Comparison of ENCODE assay signal across 6 cellular contexts in the genomic region with DNA sequence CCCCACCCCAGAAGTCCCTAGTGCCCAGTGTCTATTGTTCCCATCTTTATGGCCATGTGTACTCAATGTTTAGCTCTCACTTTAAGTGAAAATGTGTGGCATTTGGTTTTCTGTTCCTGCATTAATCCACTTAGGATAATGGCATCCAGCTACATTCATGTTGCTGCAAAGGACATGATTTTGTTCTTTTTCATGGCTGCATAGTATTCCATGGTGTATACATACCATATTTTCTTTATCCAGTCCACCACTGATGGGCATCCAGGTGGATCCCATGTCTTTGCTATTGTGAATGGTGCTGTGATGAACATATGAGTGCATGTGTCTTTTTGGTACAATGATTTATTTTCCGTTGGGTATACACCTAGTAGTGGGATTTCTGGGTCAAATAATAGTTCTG. TPM values are rescaled to one million over a fixed set of nuclear protein-coding genes. Genes with fewer than 3 reads are reported as not detected.
DNase-seq lines count a peak whose midpoint lies in the region; ATAC-seq, FAIRE-seq and TF ChIP-seq lines count a peak whose summit lies in the region.
"Not testable (repeated sequence)": the region's sequence is repeated elsewhere in the genome, so short reads cannot be mapped to it uniquely, and the experiment has no call there.

No MANE protein-coding gene starts in this region.

- H3K9me3 Mint-ChIP-seq in WTC11: peaks cover 34% of the 10 kb centered on the region

- not testable (repeated sequence) for H2BK15ac ChIP-seq in H1 (ENCODE audit: low read length)

- not testable (repeated sequence) for H2BK5ac ChIP-seq in H1 (ENCODE audit: low read depth, low read length)

- DNase-seq in WTC11 (ENCODE audit: low spot score); K562 (ENCODE audit: extremely low read depth in 1 of 4, low spot score in 3 of 4); H1 (ENCODE audit: low read depth in 1 of 2, low spot score in 2 of 2); urothelium cell line (ENCODE audit: low spot score): not testable (repeated sequence)

- not testable (repeated sequence) for H3K18ac ChIP-seq in H1 (ENCODE audit: extremely low read depth, low read length)

- CTCF ChIA-PET in HEK293 (lab: Yijun Ruan, JAX); WTC11 (lab: Charles Lee); K562 (lab: Yijun Ruan, JAX; ENCODE audit: low intra/inter-chr PET ratio); H1 (lab: Charles Lee; ENCODE audit: partially characterized antibody): not testable (repeated sequence)

- not testable (repeated sequence) for H3K79me2 ChIP-seq in K562 (ENCODE audit: control insufficient read depth, insufficient read depth, low read length); H1 (ENCODE audit: control insufficient read depth in 1 of 2, insufficient read depth in 2 of 2, low read length in 2 of 2)

- not testable (repeated sequence) for H4K8ac ChIP-seq in H1 (ENCODE audit: extremely low read depth, insufficient read depth, low read length)

- not testable (repeated sequence) for H2BK20ac ChIP-seq in H1 (ENCODE audit: low read length)

- H2AFZ ChIP-seq in K562 (ENCODE audit: low read depth, low read length); H1 (ENCODE audit: low read length): not testable (repeated sequence)

- H3K9me1 ChIP-seq in K562 (ENCODE audit: control insufficient read depth, insufficient read depth, low read length): not testable (repeated sequence)

- H4K91ac ChIP-seq in H1 (replicated peaks; ENCODE audit: insufficient read length, low read length): not testable (repeated sequence)

- in situ Hi-C loops in K562 (cut with MboI): not testable (repeated sequence)

- not testable (repeated sequence) for H3K27ac Mint-ChIP-seq in WTC11

- not testable (repeated sequence) for TF ChIP-seq RAD21 in K562 (CRISPR knock-in tag; conservative IDR thresholded peaks at IDR 0.05 in 1 of 2, IDR thresholded peaks at IDR 0.05 in 1 of 2); H1 (IDR thresholded peaks at IDR 0.05 in 1 of 2, conservative IDR thresholded peaks at IDR 0.05 in 1 of 2; ENCODE audit: low read depth in 2 of 2, low read length in 2 of 2)

- H4K20me1 ChIP-seq in K562 (replicated peaks; ENCODE audit: control insufficient read depth, insufficient read depth, low read length); H1 (replicated peaks in 1 of 2; ENCODE audit: control insufficient read depth in 1 of 2, insufficient read depth in 2 of 2, low read length in 2 of 2): not testable (repeated sequence)

- H3K9me3 ChIP-seq in HEK293 (ENCODE audit: control insufficient read depth, insufficient read depth, low read depth, low read length); K562 (replicated peaks; ENCODE audit: control insufficient read depth, insufficient read depth, low read depth, low read length); H1 (ENCODE audit: insufficient read depth in 2 of 2, low read depth in 1 of 2, low read length in 1 of 2): not testable (repeated sequence)

- H3K36me3 Mint-ChIP-seq in WTC11: not testable (repeated sequence)

- H3K4ac ChIP-seq in H1 (replicated peaks; ENCODE audit: insufficient read length, low read depth, low read length): not testable (repeated sequence)

- H3K4me1 ChIP-seq in HEK293 (ENCODE audit: control insufficient read depth, insufficient read depth, low read length); K562 (replicated peaks in 1 of 2; ENCODE audit: control insufficient read depth in 2 of 2, insufficient read depth in 2 of 2, low read length in 2 of 2); H1 (replicated peaks in 1 of 4; ENCODE audit: control insufficient read depth in 3 of 4, insufficient read depth in 4 of 4, low read length in 3 of 4): not testable (repeated sequence)

- not testable (repeated sequence) for H3K27ac ChIP-seq in HEK293 (ENCODE audit: extremely low read depth, low read depth, low read length); K562 (ENCODE audit: extremely low read depth, low read depth, low read length); H1 (ENCODE audit: low read depth, low read length)

- POLR2A ChIA-PET in HEK293 (lab: Yijun Ruan, JAX); WTC11 (lab: Charles Lee); K562 (lab: Yijun Ruan, JAX); H1 (lab: Charles Lee; ENCODE audit: partially characterized antibody): not testable (repeated sequence)

- TF ChIP-seq CTCF in HEK293 (tag by site-specific recombination; IDR thresholded peaks at IDR 0.05); WTC11 (IDR thresholded peaks at IDR 0.05); K562 (IDR thresholded peaks at IDR 0.05 in 2 of 3, conservative IDR thresholded peaks at IDR 0.05 in 1 of 3; ENCODE audit: insufficient read depth in 2 of 3, low read depth in 1 of 3, low read length in 3 of 3); H1 (IDR thresholded peaks at IDR 0.05; ENCODE audit: control extremely low read depth in 1 of 3, insufficient read depth in 1 of 3, low read depth in 1 of 3, low read length in 3 of 3): not testable (repeated sequence)

- not testable (repeated sequence) for H3K4me3 ChIP-seq in HEK293 (ENCODE audit: low read depth, low read length); K562; H1 (ENCODE audit: extremely low read depth in 1 of 4, insufficient read depth in 2 of 4, low read depth in 3 of 4, low read length in 4 of 4)

- not testable (repeated sequence) for H3K14ac ChIP-seq in H1 (ENCODE audit: insufficient read length)

- not testable (repeated sequence) for H3K79me1 ChIP-seq in H1 (ENCODE audit: low read depth, low read length)

- H3K27me3 ChIP-seq in K562 (ENCODE audit: control insufficient read depth in 2 of 2, insufficient read depth in 2 of 2, low read length in 2 of 2); H1 (replicated peaks in 1 of 4; ENCODE audit: control insufficient read depth in 3 of 4, extremely low read depth in 1 of 4, insufficient read depth in 3 of 4, low read length in 3 of 4): not testable (repeated sequence)

- not testable (repeated sequence) for H3K4me3 Mint-ChIP-seq in WTC11

- not testable (repeated sequence) for H4K5ac ChIP-seq in H1 (ENCODE audit: insufficient read length, low read depth, low read length)

- not testable (repeated sequence) for H2BK120ac ChIP-seq in H1 (replicated peaks; ENCODE audit: low read depth, low read length)

- WGBS in K562 (ENCODE audit: insufficient coverage, low coverage, missing lambda C conversion rate): 75% methylated on average over 1 of the region's 1 CpG
- WGBS in H1 (ENCODE audit: extremely low coverage in 1 of 2, insufficient coverage in 1 of 2, insufficient read length in 1 of 2, insufficient replicate concordance in 2 of 2, low coverage in 1 of 2, low lambda C conversion rate in 2 of 2, missing lambda C conversion rate in 1 of 2), 2 experiments: 87% methylated on average over 1 of the region's 1 CpG; no CpG with 5 or more reads in 1 of the 2 experiments

- not testable (repeated sequence) for TF ChIP-seq EP300 in K562 (IDR thresholded peaks at IDR 0.05; ENCODE audit: low read length); H1 (IDR thresholded peaks at IDR 0.05; ENCODE audit: borderline replicate concordance in 1 of 2, low read depth in 2 of 2, low read length in 2 of 2)

- H3K23ac ChIP-seq in H1 (ENCODE audit: insufficient read length): not testable (repeated sequence)

- H3K27me3 Mint-ChIP-seq in WTC11 (ENCODE audit: low read depth): not testable (repeated sequence)

- not testable (repeated sequence) for H3K23me2 ChIP-seq in H1 (ENCODE audit: low read depth, low read length)

- not testable (repeated sequence) for H3K56ac ChIP-seq in H1 (replicated peaks; ENCODE audit: insufficient read length, low read depth, low read length)

- FAIRE-seq in K562 (lab: Jason Lieb, UNC); H1 (lab: Jason Lieb, UNC): not testable (repeated sequence)
- FAIRE-seq in endometrium (lab: Jason Lieb, UNC) (peak; percentile 18), urothelium cell line (lab: Jason Lieb, UNC) (peak; percentile 74)

- not testable (repeated sequence) for ATAC-seq in WTC11, K562

- not testable (repeated sequence) for BruUV-seq in K562 (replicated peaks; lab: Mats Ljungman, UMichigan)

- not testable (repeated sequence) for H2AK5ac ChIP-seq in H1 (ENCODE audit: low read depth, low read length)

- not testable (repeated sequence) for TF ChIP-seq POLR2A in K562 (conservative IDR thresholded peaks at IDR 0.05); H1 (IDR thresholded peaks at IDR 0.05; ENCODE audit: control extremely low read depth in 1 of 2, low read depth in 2 of 2, low read length in 2 of 2)

- H3K9ac ChIP-seq in K562 (ENCODE audit: insufficient read depth in 1 of 2, low read depth in 2 of 2, low read length in 2 of 2); H1 (replicated peaks in 1 of 4; ENCODE audit: extremely low read depth in 1 of 4, low read depth in 3 of 4, low read length in 3 of 4): not testable (repeated sequence)

- intact Hi-C loops in K562 (cut with micrococcal nuclease): not testable (repeated sequence)

- H3K4me2 ChIP-seq in K562 (ENCODE audit: insufficient read depth, low read length); H1 (ENCODE audit: insufficient read depth in 1 of 2, low read depth in 2 of 2, low read length in 2 of 2): not testable (repeated sequence)

- H3K36me3 ChIP-seq in HEK293 (ENCODE audit: control insufficient read depth in 2 of 2, insufficient read depth in 1 of 2, low read length in 2 of 2); K562 (ENCODE audit: control insufficient read depth, insufficient read depth, low read length); H1 (ENCODE audit: control insufficient read depth in 2 of 4, insufficient read depth in 4 of 4, low read length in 3 of 4): not testable (repeated sequence)

- H3K4me1 Mint-ChIP-seq in WTC11: not testable (repeated sequence)

- H2BK12ac ChIP-seq in H1 (ENCODE audit: low read depth, low read length): not testable (repeated sequence)

RNA-seq across cellular contexts. Expression of gene ZNF280D, which starts 58.2 kb away (rescaled TPM):
- total RNA-seq in WTC11 (2021): 20.9 to 25.7 TPM (median 23.0 TPM) in 3 replicates
- 19.1 and 52.2 TPM in 2 replicates for total RNA-seq in K562 (2011; cell fraction: chromatin; rRNA removed; ENCODE audit: low replicate concordance)
- total RNA-seq in K562 (2011; cell fraction: nucleolus; rRNA removed): 7.8 and 14.2 TPM in 2 replicates
- 29.7 and 45.3 TPM in 2 replicates for total RNA-seq in K562 (2011; cell fraction: nucleoplasm; rRNA removed)
- total RNA-seq in K562 (2014; rRNA removed): 8.3 and 10.0 TPM in 2 replicates
- 21.8 and 25.5 TPM in 2 replicates for total RNA-seq in K562 (2014; rRNA removed; fragmentation: Illumina TruSeq; extraction: Trizol)
- 17.4 and 18.4 TPM in 2 replicates for total RNA-seq in K562 (2015; rRNA removed; fragmentation: Illumina TruSeq; extraction: Trizol)
- 18.6 and 22.0 TPM in 2 replicates for total RNA-seq in K562 (2021)
- polyA plus RNA-seq in K562 (2011; rRNA removed): 16.1 and 18.9 TPM in 2 replicates
- 2.8 and 6.9 TPM in 2 replicates for polyA plus RNA-seq in K562 (2011; cell fraction: cytosol; rRNA removed)
- polyA plus RNA-seq in K562 (2011; cell fraction: nucleus; rRNA removed): 9.7 and 16.2 TPM in 2 replicates
- polyA plus RNA-seq in K562 (2012): 11.2 and 14.9 TPM in 2 replicates
- 16.1 and 18.3 TPM in 2 replicates for polyA plus RNA-seq in K562 (2014; fragmentation: Illumina TruSeq; extraction: Trizol)
- polyA plus RNA-seq in K562 (2014; fragmentation: Nextera tagmentation; extraction: Ambion mirVana): 10 to 100 TPM; 10.2 to 12.1 TPM
- polyA plus RNA-seq in K562 (2014; rRNA removed): 16.3 and 19.1 TPM in 2 replicates
- 20.2 and 25.8 TPM in 2 replicates for polyA minus RNA-seq in K562 (2011; rRNA and poly(A)+ RNA removed)
- polyA minus RNA-seq in K562 (2011; cell fraction: cytosol; rRNA and poly(A)+ RNA removed): 4.1 and 7.2 TPM in 2 replicates
- 10.9 and 32.7 TPM in 2 replicates for polyA minus RNA-seq in K562 (2011; cell fraction: nucleus; rRNA and poly(A)+ RNA removed)
- total RNA-seq in H1 (2021; fragmentation: NEBNext Ultra II Directional; extraction: Animal tissue kit (Norgen Biotek cat#: 25700)): 25.6 and 27.5 TPM in 2 replicates
- polyA plus RNA-seq in H1 (2011; rRNA removed): 4.2 and 7.4 TPM in 2 replicates
- 9.4 TPM for polyA plus RNA-seq in H1 (2011; cell fraction: cytosol; rRNA removed)
- polyA plus RNA-seq in H1 (2011; cell fraction: nucleus; rRNA removed): 3.7 TPM
- polyA plus RNA-seq in H1 (2012, experiment 1 of 2): 8.0 to 19.7 TPM (median 11.5 TPM) in 4 replicates
- polyA plus RNA-seq in H1 (2012, experiment 2 of 2): 1.4 TPM
- 14.5 TPM for polyA plus RNA-seq in H1 (2013, experiment 1 of 2)
- polyA plus RNA-seq in H1 (2013, experiment 2 of 2): 11.7 TPM
- polyA minus RNA-seq in H1 (2011; rRNA and poly(A)+ RNA removed): 12.3 and 17.8 TPM in 2 replicates
- 9.1 TPM for polyA minus RNA-seq in H1 (2011; cell fraction: cytosol; rRNA and poly(A)+ RNA removed)
- 33.2 TPM for polyA minus RNA-seq in H1 (2011; cell fraction: nucleus; rRNA and poly(A)+ RNA removed)
